ENCODE assay signal across 13 cellular contexts in genomic region chr4:61373901-61374611, GRCh38.
DNase-seq lines count a peak whose midpoint lies in the region; ATAC-seq and TF ChIP-seq lines count a peak whose summit lies in the region.
"Had no signal": no experiment of that assay in that cellular context is flagged by ENCODE, and none has a peak within 500 bp of the region (broad histone marks: within the 10 kb centered on the region; RNA-seq: fewer than 3 reads in every experiment).

No MANE protein-coding gene starts in this region.

- peak overlapping the region; percentile 36; the same call in 2 of the 3 replicates for H3K4me3 Mint-ChIP-seq in GM23338
- H3K4me3 Mint-ChIP-seq: activated T-helper 17 cell treated with anti-CD3 and anti-CD28 coated beads, Interleukin-2, amount 50 U/mL, for 72 hours had no signal

- TF ChIP-seq CTCF in GM23338 (conservative IDR thresholded peaks at IDR 0.05; ENCODE audit: low read depth in 2 of 2) (no peak), fibroblast of lung (conservative IDR thresholded peaks at IDR 0.05 in 1 of 2, IDR thresholded peaks at IDR 0.05 in 1 of 2; ENCODE audit: low read depth in 1 of 2, low read length in 2 of 2) (no peak)

- ATAC-seq in GM23338 (no peak), HG02884 (IDR thresholded peaks at IDR 0.05; ENCODE audit: unreplicated experiment) (no peak)
- ATAC-seq: activated T-helper 17 cell treated with anti-CD3 and anti-CD28 coated beads, Interleukin-2, amount 50 U/mL, for 72 hours had no signal

- peaks cover 22% of the 10 kb centered on the region for H3K9me3 Mint-ChIP-seq in GM23338

- H3K27me3 ChIP-seq in GM23338 (ENCODE audit: insufficient read depth) (no peaks in the 10 kb centered on the region), fibroblast of lung (ENCODE audit: control insufficient read depth, insufficient read depth, low read length) (no peaks in the 10 kb centered on the region), neuron (ENCODE audit: insufficient read depth, low read length) (no peaks in the 10 kb centered on the region), MG63 (no peaks in the 10 kb centered on the region)

- H3K4me3 ChIP-seq in GM23338 (0 out of 2 replicates have a peak overlapping the region, but pooled peaks have one; percentile 27), SK-N-MC (no peak overlapping the region), fibroblast of lung (replicated peaks in 1 of 4; ENCODE audit: control extremely low read depth in 1 of 4, insufficient read depth in 1 of 4, low read depth in 3 of 4, low read length in 4 of 4) (no peak overlapping the region), neuron (ENCODE audit: low read length) (peak overlapping the region; percentile 15), MG63 (no peak overlapping the region)

- H3K9ac ChIP-seq in SK-N-MC (ENCODE audit: insufficient read length): peak overlapping the region; percentile 43
- H3K9ac ChIP-seq in fibroblast of lung (ENCODE audit: insufficient read depth, low read length): no peak overlapping the region

- H3K36me3 ChIP-seq in GM23338 (ENCODE audit: insufficient read depth) (no peaks in the 10 kb centered on the region), SK-N-MC (ENCODE audit: insufficient read depth, low read length) (no peaks in the 10 kb centered on the region), fibroblast of lung (ENCODE audit: control insufficient read depth, insufficient read depth, low read length) (no peaks in the 10 kb centered on the region), neuron (ENCODE audit: insufficient read depth, low read length) (no peaks in the 10 kb centered on the region), MG63 (no peaks in the 10 kb centered on the region)

- no peaks in the 10 kb centered on the region for H3K9me2 ChIP-seq in GM23338 (ENCODE audit: insufficient read depth)

- peak overlapping the region; percentile 70 for H3K4me2 ChIP-seq in GM23338
- H3K4me2 ChIP-seq in fibroblast of lung (ENCODE audit: extremely low read depth, insufficient read depth, low read length): no peak overlapping the region

- DNase-seq in GM23338 (ENCODE audit: low spot score): no peak
- DNase-seq in SK-N-MC (ENCODE audit: low read depth, low spot score): no peak
- DNase-seq in fibroblast of lung (ENCODE audit: low read depth in 2 of 2): peak; percentile 60 to 74
- DNase-seq in germinal center (ENCODE audit: low spot score): no peak
- DNase-seq in MG63: no peak
- no peak for DNase-seq in NCI-H82 treated with DMSO at 0.1 percent for 48 hours (lab: John Stamatoyannopoulos, UW; ENCODE audit: unreplicated experiment)
- DNase-seq: AML-193; caudate nucleus; DMS79; stimulated activated naive CD4-positive, alpha-beta T cell had no signal

- peaks cover 30% of the 10 kb centered on the region for H3K36me3 Mint-ChIP-seq in GM23338 (ENCODE audit: low read depth)

- no peaks in the 10 kb centered on the region for H4K20me1 ChIP-seq in GM23338 (replicated peaks; ENCODE audit: insufficient read depth)
- H4K20me1 ChIP-seq in fibroblast of lung (ENCODE audit: control insufficient read depth, extremely low read depth, insufficient read depth, low read length): no peaks in the 10 kb centered on the region

- H3K9me3 ChIP-seq in SK-N-MC (ENCODE audit: low read depth, low read length) (no peaks in the 10 kb centered on the region), fibroblast of lung (ENCODE audit: control insufficient read depth, insufficient read depth, low read depth, low read length) (no peaks in the 10 kb centered on the region), neuron (ENCODE audit: low read length) (peaks cover 2% of the 10 kb centered on the region), MG63 (no peaks in the 10 kb centered on the region)

- peaks cover 27% of the 10 kb centered on the region for H3K4me1 Mint-ChIP-seq in GM23338
- H3K4me1 Mint-ChIP-seq: activated T-helper 17 cell treated with anti-CD3 and anti-CD28 coated beads, Interleukin-2, amount 50 U/mL, for 72 hours had no signal

- H3K79me2 ChIP-seq in GM23338 (replicated peaks; ENCODE audit: insufficient read depth) (peaks cover 29% of the 10 kb centered on the region), fibroblast of lung (ENCODE audit: control insufficient read depth, insufficient read depth, low read length) (no peaks in the 10 kb centered on the region)

- H3K27ac Mint-ChIP-seq in GM23338: peak overlapping the region; percentile 93
- H3K27ac Mint-ChIP-seq: activated T-helper 17 cell treated with anti-CD3 and anti-CD28 coated beads, Interleukin-2, amount 50 U/mL, for 72 hours had no signal

- H3F3A ChIP-seq in GM23338 (replicated peaks; ENCODE audit: low read depth): no peaks in the 10 kb centered on the region

- H3K27me3 Mint-ChIP-seq in GM23338 (ENCODE audit: insufficient read depth, low read depth, poor library complexity): no peaks in the 10 kb centered on the region
- H3K27me3 Mint-ChIP-seq: activated T-helper 17 cell treated with anti-CD3 and anti-CD28 coated beads, Interleukin-2, amount 50 U/mL, for 72 hours had no signal

- H3K27ac ChIP-seq in GM23338 (ENCODE audit: low read depth): peak overlapping the region; percentile 81
- H3K27ac ChIP-seq in SK-N-MC: peak overlapping the region; percentile 50; the same call in 1 of the 2 replicates
- no peak overlapping the region for H3K27ac ChIP-seq in fibroblast of lung (ENCODE audit: insufficient read depth, low read length)

- no peak overlapping the region for H2AFZ ChIP-seq in GM23338
- no peak overlapping the region for H2AFZ ChIP-seq in fibroblast of lung (ENCODE audit: low read length)
- H2AFZ ChIP-seq in neuron (ENCODE audit: low read depth, low read length): no peak overlapping the region

- H3K4me1 ChIP-seq in GM23338 (ENCODE audit: insufficient read depth) (peaks cover 28% of the 10 kb centered on the region), fibroblast of lung (ENCODE audit: control insufficient read depth, extremely low read depth, insufficient read depth, low read length) (no peaks in the 10 kb centered on the region), neuron (ENCODE audit: insufficient read depth, low read length) (peaks cover 31% of the 10 kb centered on the region)

TF ChIP-seq in GM23338, 12 proteins besides CTCF, POLR2A, EP300 and RAD21 (continues in another document):
- TF ChIP-seq POLR2AphosphoS5 (IDR thresholded peaks at IDR 0.05; ENCODE audit: low read depth): no peak
- TF ChIP-seq, protein P1, sequence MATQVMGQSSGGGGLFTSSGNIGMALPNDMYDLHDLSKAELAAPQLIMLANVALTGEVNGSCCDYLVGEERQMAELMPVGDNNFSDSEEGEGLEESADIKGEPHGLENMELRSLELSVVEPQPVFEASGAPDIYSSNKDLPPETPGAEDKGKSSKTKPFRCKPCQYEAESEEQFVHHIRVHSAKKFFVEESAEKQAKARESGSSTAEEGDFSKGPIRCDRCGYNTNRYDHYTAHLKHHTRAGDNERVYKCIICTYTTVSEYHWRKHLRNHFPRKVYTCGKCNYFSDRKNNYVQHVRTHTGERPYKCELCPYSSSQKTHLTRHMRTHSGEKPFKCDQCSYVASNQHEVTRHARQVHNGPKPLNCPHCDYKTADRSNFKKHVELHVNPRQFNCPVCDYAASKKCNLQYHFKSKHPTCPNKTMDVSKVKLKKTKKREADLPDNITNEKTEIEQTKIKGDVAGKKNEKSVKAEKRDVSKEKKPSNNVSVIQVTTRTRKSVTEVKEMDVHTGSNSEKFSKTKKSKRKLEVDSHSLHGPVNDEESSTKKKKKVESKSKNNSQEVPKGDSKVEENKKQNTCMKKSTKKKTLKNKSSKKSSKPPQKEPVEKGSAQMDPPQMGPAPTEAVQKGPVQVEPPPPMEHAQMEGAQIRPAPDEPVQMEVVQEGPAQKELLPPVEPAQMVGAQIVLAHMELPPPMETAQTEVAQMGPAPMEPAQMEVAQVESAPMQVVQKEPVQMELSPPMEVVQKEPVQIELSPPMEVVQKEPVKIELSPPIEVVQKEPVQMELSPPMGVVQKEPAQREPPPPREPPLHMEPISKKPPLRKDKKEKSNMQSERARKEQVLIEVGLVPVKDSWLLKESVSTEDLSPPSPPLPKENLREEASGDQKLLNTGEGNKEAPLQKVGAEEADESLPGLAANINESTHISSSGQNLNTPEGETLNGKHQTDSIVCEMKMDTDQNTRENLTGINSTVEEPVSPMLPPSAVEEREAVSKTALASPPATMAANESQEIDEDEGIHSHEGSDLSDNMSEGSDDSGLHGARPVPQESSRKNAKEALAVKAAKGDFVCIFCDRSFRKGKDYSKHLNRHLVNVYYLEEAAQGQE (IDR thresholded peaks at IDR 0.05; ENCODE audit: unreplicated experiment): no peak

Comparison
In these comparisons a context has a peak if more than half of its experiments do, and no peak if none do; other contexts are left out.
1. DNase-seq: peak in fibroblast of lung (2 of 2); none in GM23338 (single experiment), SK-N-MC (single experiment), germinal center (single experiment), MG63 (single experiment) and NCI-H82 treated with DMSO at 0.1 percent for 48 hours (single experiment).
2. H3K4me3 ChIP-seq: peak in GM23338 (single experiment) and neuron (single experiment); none in SK-N-MC (single experiment), fibroblast of lung (0 of 4) and MG63 (single experiment).